12 cellular contexts compared by ENCODE assay signal in the genomic region with DNA sequence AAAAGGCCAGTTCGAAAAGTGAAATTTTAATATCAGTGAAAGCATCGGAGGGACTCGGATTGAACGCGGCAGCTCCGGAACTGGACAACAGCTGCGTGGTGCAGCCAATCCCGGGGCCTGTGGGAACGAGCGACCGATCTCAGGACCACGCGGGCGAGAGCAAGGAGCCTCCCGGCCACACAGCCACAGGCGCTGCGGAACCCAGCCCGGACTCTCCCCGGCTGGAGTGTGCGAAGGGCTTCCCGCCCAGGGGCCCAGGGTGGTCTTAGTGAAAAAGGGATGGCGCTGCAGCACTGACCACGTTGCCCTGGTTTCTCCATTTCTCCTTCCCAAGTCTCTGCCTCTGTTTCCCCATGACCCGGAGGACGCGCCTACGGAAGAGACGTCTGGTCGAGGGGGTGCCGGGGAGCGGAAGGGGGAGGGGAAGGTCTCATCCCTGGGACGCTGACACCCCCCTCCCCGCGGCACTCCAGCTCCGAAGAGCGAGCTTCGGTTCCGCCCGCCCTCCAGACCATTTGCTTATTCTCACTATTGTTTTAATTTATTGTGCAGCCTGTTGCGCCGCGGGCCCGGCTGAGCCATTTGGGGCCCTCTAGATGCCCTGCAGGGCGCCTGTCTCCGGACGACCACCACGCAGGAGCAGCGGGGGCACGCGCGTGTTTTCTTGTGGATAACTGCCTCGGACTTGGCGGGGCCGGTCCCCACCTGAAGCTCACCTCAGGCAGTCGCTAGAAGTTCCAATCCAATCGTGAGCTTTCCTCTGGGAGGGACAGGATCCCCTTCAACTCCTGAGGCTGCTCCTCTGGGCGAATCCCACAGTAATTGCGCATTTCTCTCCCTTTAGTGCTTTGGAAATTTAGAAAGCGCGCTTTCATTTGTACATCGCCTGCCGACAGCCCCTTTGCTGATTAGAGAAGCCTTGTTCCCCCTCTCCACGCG.
A peak's percentile ranks its signal among the peaks of the same experiment; 100 is the strongest.
DNase-seq lines count a peak whose midpoint lies in the region; ATAC-seq and TF ChIP-seq lines count a peak whose summit lies in the region.
"Had no signal": no experiment of that assay in that cellular context is flagged by ENCODE, and none has a peak within 500 bp of the region (broad histone marks: within the 10 kb centered on the region; RNA-seq: fewer than 3 reads in every experiment).

No MANE protein-coding gene starts in this region.

- intact Hi-C loops in left lung (cut with DNase I) = no loop called here

- TF ChIP-seq CTCF in left lung (IDR thresholded peaks at IDR 0.05) = no peak

- H3K9me3 ChIP-seq in left lung (no peaks in the 10 kb centered on the region), stomach smooth muscle (ENCODE audit: control insufficient read depth in 2 of 2, low read length in 2 of 2) (no peaks in the 10 kb centered on the region)

- H3K4me3 Mint-ChIP-seq in T-helper 2 cell treated with Interferon-gamma antibody and Interleukin-4, amounts not matched to agents 5 μg/mL and 100 μg/mL, for 36 hours = peak overlapping the region; percentile 87
- peak overlapping the region; percentile 55 for H3K4me3 Mint-ChIP-seq in activated T-helper 17 cell treated with anti-CD3 and anti-CD28 coated beads, Interleukin-2, amount 50 U/mL, for 72 hours

- no peaks in the 10 kb centered on the region for H3K9me3 Mint-ChIP-seq in T-helper 2 cell treated with Interferon-gamma antibody and Interleukin-4, amounts not matched to agents 5 μg/mL and 100 μg/mL, for 36 hours
- no peaks in the 10 kb centered on the region for H3K9me3 Mint-ChIP-seq in activated T-helper 17 cell treated with anti-CD3 and anti-CD28 coated beads, Interleukin-2, amount 50 U/mL, for 72 hours

- no peak for ATAC-seq in activated T-helper 17 cell treated with anti-CD3 and anti-CD28 coated beads, Interleukin-2, amount 50 U/mL, for 72 hours (replicated peaks)
- ATAC-seq in left lung = peak; percentile 33
- ATAC-seq in activated CD4-positive, CD25-positive, alpha-beta regulatory T cell treated with anti-CD3 and anti-CD28 coated beads, Interleukin-2, amount 50 U/mL, for 24 hours = no peak
- ATAC-seq: HCT116 had no signal

- H3K27ac Mint-ChIP-seq in T-helper 2 cell treated with Interferon-gamma antibody and Interleukin-4, amounts not matched to agents 5 μg/mL and 100 μg/mL, for 36 hours = no peak overlapping the region
- H3K27ac Mint-ChIP-seq in activated T-helper 17 cell treated with anti-CD3 and anti-CD28 coated beads, Interleukin-2, amount 50 U/mL, for 72 hours = no peak overlapping the region

- H3K36me3 ChIP-seq in left lung (no peaks in the 10 kb centered on the region), stomach smooth muscle (ENCODE audit: control insufficient read depth in 2 of 2, insufficient read depth in 2 of 2, low read length in 2 of 2) (no peaks in the 10 kb centered on the region)
- H3K36me3 ChIP-seq: BLaER1 treated with 17β-estradiol and CSF1 and Interleukin-3, amounts not matched to agents 10 nM and 100 nM had no signal

- H3K4me1 ChIP-seq in left lung (peaks cover 12 to 31% of the 10 kb centered on the region in 2 donors), stomach smooth muscle (ENCODE audit: control insufficient read depth, insufficient read depth, low read length) (peaks cover 8% of the 10 kb centered on the region)
- H3K4me1 ChIP-seq: BLaER1 treated with 17β-estradiol and CSF1 and Interleukin-3, amounts not matched to agents 10 nM and 100 nM had no signal

- H3K4me1 Mint-ChIP-seq in T-helper 2 cell treated with Interferon-gamma antibody and Interleukin-4, amounts not matched to agents 5 μg/mL and 100 μg/mL, for 36 hours (ENCODE audit: low read depth) = peaks cover 28% of the 10 kb centered on the region
- H3K4me1 Mint-ChIP-seq in activated T-helper 17 cell treated with anti-CD3 and anti-CD28 coated beads, Interleukin-2, amount 50 U/mL, for 72 hours = peaks cover 25% of the 10 kb centered on the region

- H3K27me3 ChIP-seq in left lung (peaks cover 78 to 88% of the 10 kb centered on the region in 2 donors), stomach smooth muscle (ENCODE audit: control insufficient read depth in 1 of 2, insufficient read depth in 2 of 2, low read length in 2 of 2) (peaks cover 0 to 2% of the 10 kb centered on the region in 2 donors)

- peak overlapping the region; percentile 82 to 97 for H3K9ac ChIP-seq in stomach smooth muscle (ENCODE audit: low read length in 2 of 2)
- H3K9ac ChIP-seq: BLaER1 treated with 17β-estradiol and CSF1 and Interleukin-3, amounts not matched to agents 10 nM and 100 nM had no signal

- H3K27ac ChIP-seq in left lung (no peak overlapping the region), stomach smooth muscle (ENCODE audit: low read length) (peak overlapping the region; percentile 99)
- H3K27ac ChIP-seq: BLaER1 treated with 17β-estradiol and CSF1 and Interleukin-3, amounts not matched to agents 10 nM and 100 nM; epithelial cell of prostate; SK-N-MC had no signal

- H3K36me3 Mint-ChIP-seq in T-helper 2 cell treated with Interferon-gamma antibody and Interleukin-4, amounts not matched to agents 5 μg/mL and 100 μg/mL, for 36 hours (ENCODE audit: low read depth) = peaks cover 3% of the 10 kb centered on the region
- peaks cover 8% of the 10 kb centered on the region for H3K36me3 Mint-ChIP-seq in activated T-helper 17 cell treated with anti-CD3 and anti-CD28 coated beads, Interleukin-2, amount 50 U/mL, for 72 hours (ENCODE audit: low read depth)

- peak overlapping the region; percentile 10 to 35 for H3K4me3 ChIP-seq in left lung
- peak overlapping the region; percentile 65 to 86 for H3K4me3 ChIP-seq in stomach smooth muscle (ENCODE audit: low read length in 2 of 2)
- H3K4me3 ChIP-seq: BLaER1 treated with 17β-estradiol and CSF1 and Interleukin-3, amounts not matched to agents 10 nM and 100 nM; SK-N-MC had no signal

- H3K27me3 Mint-ChIP-seq in T-helper 2 cell treated with Interferon-gamma antibody and Interleukin-4, amounts not matched to agents 5 μg/mL and 100 μg/mL, for 36 hours (ENCODE audit: low read depth) = peaks cover 72% of the 10 kb centered on the region
- peaks cover 62% of the 10 kb centered on the region for H3K27me3 Mint-ChIP-seq in activated T-helper 17 cell treated with anti-CD3 and anti-CD28 coated beads, Interleukin-2, amount 50 U/mL, for 72 hours

- no peak for DNase-seq in T-helper 2 cell treated with Interferon-gamma antibody and Interleukin-4, amounts not matched to agents 5 μg/mL and 100 μg/mL, for 36 hours (ENCODE audit: low spot score)
- DNase-seq in T-helper 2 cell (no peak), left lung (peak in 1 of 2 donors; percentile 65), Kasumi-1 (lab: John Stamatoyannopoulos, UW) (no peak), NCI-H1048 (lab: John Stamatoyannopoulos, UW) (no peak)
